ENCODE assay signal across 16 cellular contexts in the genomic region with DNA sequence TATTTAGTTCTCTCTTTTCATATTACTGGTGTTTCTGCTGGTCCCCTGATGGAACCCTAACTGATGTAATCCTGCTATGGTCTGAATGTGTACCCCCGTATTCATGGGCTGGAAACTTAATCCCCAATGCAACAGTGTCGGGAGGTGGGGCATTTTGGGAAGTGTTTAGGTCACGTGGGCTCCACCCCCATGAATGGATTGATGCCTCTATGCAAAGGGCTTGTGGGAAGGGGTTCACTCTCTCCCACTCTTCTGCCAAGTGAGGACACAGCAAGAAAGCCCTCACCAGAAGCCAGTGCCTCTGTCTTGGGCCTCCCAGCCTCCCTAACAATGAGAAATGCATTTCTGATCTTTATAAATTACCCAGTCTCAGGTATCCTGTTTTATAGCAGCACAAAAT. TPM values are rescaled to one million over a fixed set of nuclear protein-coding genes. Genes with fewer than 3 reads are reported as not detected.
DNase-seq lines count a peak whose midpoint lies in the region; ATAC-seq, FAIRE-seq and TF ChIP-seq lines count a peak whose summit lies in the region.
"Had no signal": no experiment of that assay in that cellular context is flagged by ENCODE, and none has a peak within 500 bp of the region (broad histone marks: within the 10 kb centered on the region; RNA-seq: fewer than 3 reads in every experiment).

No MANE protein-coding gene starts in this region.

- POLR2A ChIA-PET in T-cell (lab: Charles Lee), result interaction anchor here in 1 of 2 donors (1.1 to 1.2 kb wide), 2 partner anchors 77 to 85 kb away, joined by 3 to 4 read pairs; no protein-coding TSS in a partner anchor

- H3K27ac ChIP-seq in suprapubic skin (peak overlapping the region; percentile 76), adrenal gland (no peak overlapping the region)

- peaks cover 8% of the 10 kb centered on the region for H3K36me3 Mint-ChIP-seq in activated naive CD8-positive, alpha-beta T cell
- H3K36me3 Mint-ChIP-seq in activated naive CD8-positive, alpha-beta T cell treated with anti-CD3 and anti-CD28 coated beads for 36 hours, result peaks cover 4% of the 10 kb centered on the region
- H3K36me3 Mint-ChIP-seq in T-cell (peaks cover 3% of the 10 kb centered on the region), Calu3 (ENCODE audit: insufficient read depth, unreplicated experiment) (no peaks in the 10 kb centered on the region)
- peaks cover 7% of the 10 kb centered on the region for H3K36me3 Mint-ChIP-seq in effector memory CD8-positive, alpha-beta T cell (ENCODE audit: insufficient read depth)

- peaks cover 23% of the 10 kb centered on the region for H3K4me1 ChIP-seq in suprapubic skin
- peaks cover 0 to 8% of the 10 kb centered on the region in 2 donors for H3K4me1 ChIP-seq in adrenal gland (replicated peaks in 1 of 2)

- WGBS in suprapubic skin, result 81% methylated on average over 3 of the region's 3 CpGs
- WGBS in adrenal gland, 4 donors, result 75 to 79% (median 78%) methylated on average over 3 of the region's 3 CpGs

- DNase-seq in activated naive CD8-positive, alpha-beta T cell treated with anti-CD3 and anti-CD28 coated beads for 36 hours, result no peak
- DNase-seq in T-cell (no peak), suprapubic skin (ENCODE audit: low spot score in 2 of 2) (no peak), adrenal gland (no peak), Calu3 (no peak), GM19239 (ENCODE audit: insufficient read length, low spot score) (no peak)
- no peak for DNase-seq in effector memory CD8-positive, alpha-beta T cell
- DNase-seq: DMS 273 treated with DMSO at 0.1 percent for 48 hours, MM.1S, NCI-H1105, NCI-H2029, NCI-H524, SHP77 treated with DMSO at 0.1 percent for 48 hours had no signal

- TF ChIP-seq POLR2A in suprapubic skin (IDR thresholded peaks at IDR 0.05) (no peak), adrenal gland (IDR thresholded peaks at IDR 0.05) (no peak)

- CTCF ChIA-PET in T-cell (lab: Charles Lee) (interaction anchor here (0.6 to 10.4 kb wide), 4 partner anchors 87 to 737 kb away, joined by 3 to 246 read pairs (median 4); no protein-coding TSS in a partner anchor), Calu3 (lab: Charles Lee) (no interaction called here)

- H3K36me3 ChIP-seq in suprapubic skin (no peaks in the 10 kb centered on the region), adrenal gland (replicated peaks in 1 of 2) (no peaks in the 10 kb centered on the region)

- no TSS peak for BruUV-seq in Calu3 (replicated peaks; lab: Mats Ljungman, UMichigan)

- TF ChIP-seq EP300 in suprapubic skin (IDR thresholded peaks at IDR 0.05), result no peak

- TF ChIP-seq CTCF in suprapubic skin (IDR thresholded peaks at IDR 0.05) (no peak), adrenal gland (IDR thresholded peaks at IDR 0.05) (no peak), Calu3 (IDR thresholded peaks at IDR 0.05; ENCODE audit: unreplicated experiment) (no peak)

- no peaks in the 10 kb centered on the region for H3K27me3 Mint-ChIP-seq in activated naive CD8-positive, alpha-beta T cell
- peaks cover 2% of the 10 kb centered on the region for H3K27me3 Mint-ChIP-seq in activated naive CD8-positive, alpha-beta T cell treated with anti-CD3 and anti-CD28 coated beads for 36 hours
- H3K27me3 Mint-ChIP-seq in T-cell (no peaks in the 10 kb centered on the region), Calu3 (ENCODE audit: unreplicated experiment) (no peaks in the 10 kb centered on the region)
- peaks cover 0 to 5% of the 10 kb centered on the region in 2 donors for H3K27me3 Mint-ChIP-seq in effector memory CD8-positive, alpha-beta T cell

- H3K4me1 Mint-ChIP-seq in activated naive CD8-positive, alpha-beta T cell (ENCODE audit: low read depth), result peaks cover 44% of the 10 kb centered on the region
- H3K4me1 Mint-ChIP-seq in activated naive CD8-positive, alpha-beta T cell treated with anti-CD3 and anti-CD28 coated beads for 36 hours, result peaks cover 37% of the 10 kb centered on the region
- H3K4me1 Mint-ChIP-seq in T-cell (peaks cover 37 to 45% (median 41%) of the 10 kb centered on the region in 3 donors), Calu3 (ENCODE audit: low read depth, unreplicated experiment) (no peaks in the 10 kb centered on the region)
- peaks cover 35 to 38% of the 10 kb centered on the region in 2 donors for H3K4me1 Mint-ChIP-seq in effector memory CD8-positive, alpha-beta T cell (ENCODE audit: low read depth in 2 of 2)

- no peak for ATAC-seq in T-cell (replicated peaks in 1 of 4)
- ATAC-seq in effector memory CD8-positive, alpha-beta T cell (replicated peaks), result no peak

- H3K27ac Mint-ChIP-seq in activated naive CD8-positive, alpha-beta T cell, result peak overlapping the region; percentile 68
- H3K27ac Mint-ChIP-seq in activated naive CD8-positive, alpha-beta T cell treated with anti-CD3 and anti-CD28 coated beads for 36 hours, result no peak overlapping the region
- H3K27ac Mint-ChIP-seq in T-cell (peak overlapping the region; percentile 2 to 83), Calu3 (ENCODE audit: unreplicated experiment) (no peak overlapping the region)
- H3K27ac Mint-ChIP-seq in effector memory CD8-positive, alpha-beta T cell, result peak overlapping the region in 1 of 2 donors; percentile 88

- FAIRE-seq in GM19239 (lab: Jason Lieb, UNC), result no peak
- FAIRE-seq: H1, RCC 7860 had no signal

- intact Hi-C loops in adrenal gland (cut with DNase I), result loop anchor here (2.0 to 5.0 kb wide), 2 partner anchors 85 to 258 kb away; no protein-coding TSS in a partner anchor
- intact Hi-C loops in Calu3 (cut with micrococcal nuclease; ENCODE audit: unreplicated experiment), result no loop called here

- no peak overlapping the region for H3K4me3 ChIP-seq in suprapubic skin
- no peak overlapping the region for H3K4me3 ChIP-seq in adrenal gland

- no peaks in the 10 kb centered on the region for H3K9me3 Mint-ChIP-seq in activated naive CD8-positive, alpha-beta T cell (ENCODE audit: low read depth)
- peaks cover 15% of the 10 kb centered on the region for H3K9me3 Mint-ChIP-seq in activated naive CD8-positive, alpha-beta T cell treated with anti-CD3 and anti-CD28 coated beads for 36 hours
- H3K9me3 Mint-ChIP-seq in T-cell (peaks cover 0 to 10% (median 0%) of the 10 kb centered on the region in 3 donors), Calu3 (ENCODE audit: low read depth, unreplicated experiment) (no peaks in the 10 kb centered on the region)
- no peaks in the 10 kb centered on the region for H3K9me3 Mint-ChIP-seq in effector memory CD8-positive, alpha-beta T cell

- H3K27me3 ChIP-seq in suprapubic skin (no peaks in the 10 kb centered on the region), adrenal gland (no peaks in the 10 kb centered on the region)

- H3K4me3 Mint-ChIP-seq in activated naive CD8-positive, alpha-beta T cell, result peak overlapping the region; percentile 64
- no peak overlapping the region for H3K4me3 Mint-ChIP-seq in activated naive CD8-positive, alpha-beta T cell treated with anti-CD3 and anti-CD28 coated beads for 36 hours
- peak overlapping the region in 1 of 3 donors; percentile 52 for H3K4me3 Mint-ChIP-seq in T-cell
- peak overlapping the region; percentile 68 to 71 for H3K4me3 Mint-ChIP-seq in effector memory CD8-positive, alpha-beta T cell
- H3K4me3 Mint-ChIP-seq in Calu3 (ENCODE audit: low read depth, unreplicated experiment), result no peak overlapping the region

- H3K9me3 ChIP-seq in suprapubic skin (no peaks in the 10 kb centered on the region), adrenal gland (replicated peaks in 1 of 3) (peaks cover 0 to 8% (median 7%) of the 10 kb centered on the region in 3 donors)

RNA-seq across cellular contexts. Expression of gene UBAC2, which starts 21.2 kb away (rescaled TPM):
- total RNA-seq in activated naive CD8-positive, alpha-beta T cell treated with anti-CD3 and anti-CD28 coated beads for 36 hours, result 10 to 100 TPM; 56.0 to 59.0 TPM
- 10 to 100 TPM; 83.3 to 99.3 (median 84.9) TPM for total RNA-seq in T-cell
- total RNA-seq in suprapubic skin, result 100 to 1,000 TPM in 2 of 4 donors, 10 to 100 TPM in 2; 67.3 to 111 (median 93.8) TPM
- total RNA-seq in adrenal gland, result 10 to 100 TPM; 49.1 to 67.8 (median 56.7) TPM
- polyA plus RNA-seq in adrenal gland, result 10 to 100 TPM; 46.3 to 63.3 (median 48.6) TPM
- total RNA-seq in Calu3 (2022), result 41.0 and 43.8 TPM in 2 replicates

Comparison
In these comparisons a context has a peak if more than half of its experiments do, and no peak if none do; other contexts are left out.
1. H3K27ac Mint-ChIP-seq: peak in activated naive CD8-positive, alpha-beta T cell (single experiment) and T-cell (2 of 2); none in activated naive CD8-positive, alpha-beta T cell treated with anti-CD3 and anti-CD28 coated beads for 36 hours (single experiment) and Calu3 (single experiment).
2. H3K4me3 Mint-ChIP-seq: peak in activated naive CD8-positive, alpha-beta T cell (single experiment) and effector memory CD8-positive, alpha-beta T cell (2 of 2); none in activated naive CD8-positive, alpha-beta T cell treated with anti-CD3 and anti-CD28 coated beads for 36 hours (single experiment) and Calu3 (single experiment).